In genomic region chr2:159946326-159946992, GRCh38 we compare ENCODE assay signal across 15 cellular contexts. TPM values are rescaled to one million over a fixed set of nuclear protein-coding genes. Genes with fewer than 3 reads are reported as not detected.
DNase-seq lines count a peak whose midpoint lies in the region; ATAC-seq, FAIRE-seq and TF ChIP-seq lines count a peak whose summit lies in the region.
"Had no signal": no experiment of that assay in that cellular context is flagged by ENCODE, and none has a peak within 500 bp of the region (broad histone marks: within the 10 kb centered on the region; RNA-seq: fewer than 3 reads in every experiment).

No MANE protein-coding gene starts in this region.

- TF ChIP-seq CTCF in AG10803 (conservative IDR thresholded peaks at IDR 0.05; ENCODE audit: low read length), result no peak
- no peak for TF ChIP-seq CTCF in breast epithelium (IDR thresholded peaks at IDR 0.05)
- TF ChIP-seq CTCF in gastrocnemius medialis (IDR thresholded peaks at IDR 0.05 in 4 of 5, conservative IDR thresholded peaks at IDR 0.05 in 1 of 5), result no peak

- ATAC-seq in gastrocnemius medialis (no peak), HG02970 (IDR thresholded peaks at IDR 0.05; ENCODE audit: low FRiP score, unreplicated experiment) (no peak)
- ATAC-seq in effector memory CD8-positive, alpha-beta T cell (replicated peaks), result no peak

- TF ChIP-seq POLR2A in breast epithelium (IDR thresholded peaks at IDR 0.05) (no peak), gastrocnemius medialis (IDR thresholded peaks at IDR 0.05) (no peak)

- H3K27ac Mint-ChIP-seq in effector memory CD8-positive, alpha-beta T cell, result no peak overlapping the region
- H3K27ac Mint-ChIP-seq: IgD-negative memory B cell; naive B cell; stimulated activated naive CD8-positive, alpha-beta T cell treated with anti-CD3 and anti-CD28 coated beads, Interleukin-15, Interleukin-2, amounts not matched to agents 100 ng/mL and 50 ng/mL, for 24 hours had no signal

- H3K27me3 Mint-ChIP-seq in effector memory CD8-positive, alpha-beta T cell, result peaks cover 16 to 26% of the 10 kb centered on the region in 2 donors
- H3K27me3 Mint-ChIP-seq: IgD-negative memory B cell had no signal

- H3K4me3 Mint-ChIP-seq in effector memory CD8-positive, alpha-beta T cell, result no peak overlapping the region
- H3K4me3 Mint-ChIP-seq: IgD-negative memory B cell; naive B cell; stimulated activated naive CD8-positive, alpha-beta T cell treated with anti-CD3 and anti-CD28 coated beads, Interleukin-15, Interleukin-2, amounts not matched to agents 100 ng/mL and 50 ng/mL, for 24 hours had no signal

- no peaks in the 10 kb centered on the region for H3K9me3 ChIP-seq in breast epithelium
- H3K9me3 ChIP-seq in gastrocnemius medialis, result no peaks in the 10 kb centered on the region

- H3K4me1 ChIP-seq in breast epithelium (no peaks in the 10 kb centered on the region), gastrocnemius medialis (peaks cover 0 to 5% of the 10 kb centered on the region in 2 donors)

- H3K27me3 ChIP-seq in breast epithelium (no peaks in the 10 kb centered on the region), gastrocnemius medialis (no peaks in the 10 kb centered on the region)

- H3K36me3 ChIP-seq in breast epithelium, result no peaks in the 10 kb centered on the region
- no peaks in the 10 kb centered on the region for H3K36me3 ChIP-seq in gastrocnemius medialis

- POLR2A ChIA-PET in HEK293T (lab: Yijun Ruan, JAX), result no interaction called here

- H3K27ac ChIP-seq in breast epithelium, result peak overlapping the region; percentile 51 to 64
- H3K27ac ChIP-seq in gastrocnemius medialis, result peak overlapping the region in 2 of 4 donors; percentile 28 to 35
- H3K27ac ChIP-seq: C4-2B had no signal

- H3K9me3 Mint-ChIP-seq in effector memory CD8-positive, alpha-beta T cell, result no peaks in the 10 kb centered on the region
- H3K9me3 Mint-ChIP-seq: IgD-negative memory B cell; naive B cell; stimulated activated naive CD8-positive, alpha-beta T cell treated with anti-CD3 and anti-CD28 coated beads, Interleukin-15, Interleukin-2, amounts not matched to agents 100 ng/mL and 50 ng/mL, for 24 hours had no signal

- CTCF ChIA-PET in HEK293T (lab: Yijun Ruan, JAX), result no interaction called here

- no peak overlapping the region for H3K4me3 ChIP-seq in AG10803 (ENCODE audit: low read length)
- H3K4me3 ChIP-seq in breast epithelium, result no peak overlapping the region
- H3K4me3 ChIP-seq in gastrocnemius medialis, result no peak overlapping the region

- intact Hi-C loops in breast epithelium (cut with DNase I; ENCODE audit: low total_unique reads) (no loop called here), gastrocnemius medialis (cut with DNase I; ENCODE audit: low total_unique reads) (no loop called here)

- peak; percentile 81 for DNase-seq in AG10803 (ENCODE audit: low read depth)
- peak; percentile 34 for DNase-seq in NCI-H1436 treated with DMSO at 0.1 percent for 48 hours (lab: John Stamatoyannopoulos, UW)
- no peak for DNase-seq in breast epithelium (ENCODE audit: low spot score in 2 of 2)
- DNase-seq in gastrocnemius medialis, result no peak
- DNase-seq in HEK293T (ENCODE audit: extremely low spot score), result no peak
- no peak for DNase-seq in effector memory CD8-positive, alpha-beta T cell
- DNase-seq: activated CD4-positive, alpha-beta T cell treated with anti-CD3 and anti-CD28 coated beads, Interleukin-2, amount 50 U/mL, for 4 hours; hippocampal formation; naive B cell had no signal

- H3K4me1 Mint-ChIP-seq in effector memory CD8-positive, alpha-beta T cell (ENCODE audit: low read depth in 2 of 2), result no peaks in the 10 kb centered on the region
- H3K4me1 Mint-ChIP-seq: naive B cell had no signal

- peak; percentile 9 for FAIRE-seq in islet of Langerhans (lab: Jason Lieb, UNC)
- FAIRE-seq: GM12892 had no signal

- H3K36me3 Mint-ChIP-seq in effector memory CD8-positive, alpha-beta T cell (ENCODE audit: insufficient read depth), result no peaks in the 10 kb centered on the region
- H3K36me3 Mint-ChIP-seq: IgD-negative memory B cell, naive B cell had no signal

- in situ Hi-C loops in gastrocnemius medialis (cut with MboI; ENCODE audit: low sequenced_read_pairs in 4 of 4), result no loop called here

TF ChIP-seq in HEK293T, 16 proteins besides CTCF, POLR2A, EP300 and RAD21:
- TF ChIP-seq SUZ12 (IDR thresholded peaks at IDR 0.05) (no peak), CTBP1 (IDR thresholded peaks at IDR 0.05; ENCODE audit: borderline replicate concordance) (no peak), FOXA1 (IDR thresholded peaks at IDR 0.05) (no peak), TARDBP (IDR thresholded peaks at IDR 0.05) (no peak), ELF4 (IDR thresholded peaks at IDR 0.05) (no peak), HDGF (IDR thresholded peaks at IDR 0.05; ENCODE audit: borderline replicate concordance) (no peak), FOXM1 (IDR thresholded peaks at IDR 0.05; ENCODE audit: borderline replicate concordance) (no peak), ARNT (IDR thresholded peaks at IDR 0.05) (no peak), LEF1 (IDR thresholded peaks at IDR 0.05; ENCODE audit: borderline replicate concordance) (no peak), SP1 (IDR thresholded peaks at IDR 0.05) (no peak), FOXK2 (IDR thresholded peaks at IDR 0.05) (no peak), NFRKB (IDR thresholded peaks at IDR 0.05) (no peak), ZNF384 (IDR thresholded peaks at IDR 0.05) (no peak), L3MBTL2 (conservative IDR thresholded peaks at IDR 0.05) (no peak), BHLHE40 (IDR thresholded peaks at IDR 0.05; ENCODE audit: borderline replicate concordance) (no peak), PKNOX1 (IDR thresholded peaks at IDR 0.05) (no peak)

RNA-seq across cellular contexts. Expression of gene LY75, which starts 41.9 kb away (rescaled TPM):
- 10 to 100 TPM in 1 of 3 donors, 1 to 10 TPM in 2; 4.3 to 41.4 (median 9.5) TPM for total RNA-seq in breast epithelium
- under 1 TPM in 3 of 4 donors, not detected in 1; 0.05 to 0.22 (median 0.15) TPM for total RNA-seq in gastrocnemius medialis

Comparison
In these comparisons a context has a peak if more than half of its experiments do, and no peak if none do; other contexts are left out.
1. DNase-seq: peak in AG10803 (single experiment) and NCI-H1436 treated with DMSO at 0.1 percent for 48 hours (single experiment); none in breast epithelium (0 of 2), gastrocnemius medialis (0 of 2), HEK293T (single experiment) and effector memory CD8-positive, alpha-beta T cell (0 of 3).
2. RNA of gene LY75, which starts 41.9 kb away (total RNA-seq): 4.3 to 41.4 TPM in breast epithelium; 0.05 to 0.22 TPM in gastrocnemius medialis; every median in the first group is over 4 times any median in the second.